Comparison of ENCODE assay signal across 8 cellular contexts in the genomic region with DNA sequence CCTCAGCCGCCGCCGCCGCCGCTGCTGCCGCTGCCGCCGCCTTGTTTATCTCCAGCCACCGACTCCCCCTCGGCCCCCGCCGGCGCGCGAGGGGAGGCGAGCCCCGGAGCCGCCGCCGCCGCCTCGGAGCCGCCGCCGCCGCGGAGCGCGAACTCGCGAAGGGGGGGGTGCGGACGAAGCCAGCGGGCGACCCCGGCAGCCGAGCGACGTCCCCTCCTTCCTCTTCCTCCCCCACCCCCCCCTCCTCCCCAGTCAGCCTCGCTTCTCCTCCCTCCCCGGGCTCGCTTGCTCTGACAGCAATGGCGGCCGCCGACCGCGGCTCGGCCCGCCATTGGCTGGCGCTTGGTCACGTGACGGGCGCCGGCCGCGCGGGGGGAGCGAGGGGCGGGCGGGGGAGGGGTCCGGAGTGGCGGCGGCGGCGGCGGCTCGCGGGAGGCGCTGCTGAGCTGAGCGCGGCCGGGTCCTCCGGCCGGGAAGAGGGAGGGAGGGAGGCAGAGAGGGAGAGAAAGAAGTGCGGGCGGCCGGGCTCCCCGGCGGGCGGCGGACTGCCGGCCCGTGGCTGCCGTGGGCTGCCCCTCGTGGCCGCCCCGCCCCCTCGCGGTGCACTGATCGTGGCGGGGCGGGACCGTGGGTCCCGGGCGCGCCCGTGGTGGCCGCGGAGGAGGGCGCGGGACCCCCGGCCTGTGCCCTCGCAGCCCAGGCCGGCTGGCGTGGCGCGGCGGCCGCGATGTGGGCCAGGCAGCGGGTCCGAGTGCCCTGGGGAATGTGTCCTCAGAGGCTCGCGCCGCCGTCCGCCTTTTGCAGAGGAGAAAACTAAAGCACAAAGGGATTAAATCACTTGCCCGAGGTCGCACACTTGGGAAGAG. TPM values are rescaled to one million over a fixed set of nuclear protein-coding genes. Genes with fewer than 3 reads are reported as not detected.
DNase-seq lines count a peak whose midpoint lies in the region; ATAC-seq and TF ChIP-seq lines count a peak whose summit lies in the region.

A gene (minus strand): TSS at position 301 of the 866 bp plus-strand sequence. CDS start 562 bp downstream, outside the sequence.

- H3K27me3 Mint-ChIP-seq in H9 (ENCODE audit: low read depth) = peaks cover 1% of the 10 kb centered on the region; the same call in 1 of the 2 replicates

- no peak within 1 kb of the TSS for H2BK5ac ChIP-seq in H9 (ENCODE audit: insufficient read length, low read length)

- DNase-seq in G401 (ENCODE audit: low spot score) (peak; percentile 85), H9 (peak; percentile 94), MG63 (peak; percentile 81), germinal center (ENCODE audit: low spot score) (peak; percentile 98), occipital lobe (lab: John Stamatoyannopoulos, UW) (peak; percentile 89), superior temporal gyrus (ENCODE audit: extremely low spot score) (peak; percentile 82)
- peak; percentile 87 for DNase-seq in activated naive CD4-positive, alpha-beta T cell treated with anti-CD3 and anti-CD28 coated beads, Interleukin-2, amount 50 U/mL, for 16 hours

- no peaks in the 10 kb centered on the region for H3K79me1 ChIP-seq in H9 (ENCODE audit: insufficient read depth, low read depth, low read length, poor library complexity, severe bottlenecking)

- no peak within 1 kb of the TSS for H2AFZ ChIP-seq in H9 (ENCODE audit: low read length)

- H3K23me2 ChIP-seq in H9 (ENCODE audit: insufficient read length, low read depth, low read length, poor library complexity, severe bottlenecking) = peaks cover 13% of the 10 kb centered on the region

- H4K5ac ChIP-seq in H9 (ENCODE audit: insufficient read length, low read depth, low read length) = no peak within 1 kb of the TSS

- H3K36me3 Mint-ChIP-seq in H9 (ENCODE audit: insufficient read depth in 1 of 3, low read depth in 3 of 3) = no peaks in the 10 kb centered on the region

- peak within 1 kb of the TSS; percentile 67 to 100 (median 92) for H3K27ac Mint-ChIP-seq in H9

- in situ Hi-C loops in G401 (cut with HindIII; ENCODE audit: low sequenced_read_pairs) = no loop called here

- H2BK20ac ChIP-seq in H9 (ENCODE audit: low read depth, low read length, poor library complexity, severe bottlenecking) = no peak within 1 kb of the TSS

- WGBS in H9 (ENCODE audit: extremely low coverage, insufficient read length, low lambda C conversion rate) = no CpG with 5 or more reads among the region's 119 CpGs

- no peaks in the 10 kb centered on the region for H3K27me3 ChIP-seq in H9 (ENCODE audit: insufficient read depth, low read length)
- H3K27me3 ChIP-seq in MG63 = no peaks in the 10 kb centered on the region

- no peak within 1 kb of the TSS for H3K27ac ChIP-seq in H9 (ENCODE audit: insufficient read length, low read depth, low read length)

- H3T11ph ChIP-seq in H9 (ENCODE audit: low read length) = no peak within 1 kb of the TSS

- H3K14ac ChIP-seq in H9 (ENCODE audit: insufficient read depth, low read length) = peak within 1 kb of the TSS; percentile 77; the same call in 1 of the 2 replicates

- H3K4me3 Mint-ChIP-seq in H9 = peak within 1 kb of the TSS; percentile 95 to 100

- peak; percentile 77 for ATAC-seq in SK-N-SH treated with all-trans-retinoic acid at 6 μM for 48 hours

- no peak within 1 kb of the TSS for H2BK120ac ChIP-seq in H9 (ENCODE audit: low read depth, low read length, poor library complexity, severe bottlenecking)

- H4K20me1 ChIP-seq in H9 (ENCODE audit: control insufficient read depth, insufficient read depth, insufficient read length) = no peaks in the 10 kb centered on the region

- peaks cover 12% of the 10 kb centered on the region; the same call in 1 of the 2 replicates for H3K79me2 ChIP-seq in H9 (ENCODE audit: insufficient read depth, low read length)

- H3K9me3 Mint-ChIP-seq in H9 = no peaks in the 10 kb centered on the region; a peak in 3 of 5 replicates

- H2AK5ac ChIP-seq in H9 (ENCODE audit: insufficient read length, low read length) = no peak within 1 kb of the TSS

- H2BK12ac ChIP-seq in H9 (ENCODE audit: insufficient read length, low read depth, low read length) = no peak within 1 kb of the TSS

- H3K4me2 ChIP-seq in H9 (ENCODE audit: insufficient read depth, insufficient read length, low read length) = peak within 1 kb of the TSS; percentile 88

- H3K4me1 Mint-ChIP-seq in H9 = peaks cover 54 to 61% of the 10 kb centered on the region in 2 experiments

- no peak within 1 kb of the TSS for H3K23ac ChIP-seq in H9 (ENCODE audit: insufficient read length, low read depth, low read length)

- no peak within 1 kb of the TSS for H3K4ac ChIP-seq in H9 (ENCODE audit: low read depth, low read length)

- peak within 1 kb of the TSS; percentile 79 for H3K4me3 ChIP-seq in MG63

- peak within 1 kb of the TSS; percentile 64 for H3K18ac ChIP-seq in H9 (ENCODE audit: insufficient read length, low read depth, low read length)

- peak; percentile 34; the same call in 2 of the 3 replicates for TF ChIP-seq CTCF in H9 (conservative IDR thresholded peaks at IDR 0.05)

- no peaks in the 10 kb centered on the region for H3K9me3 ChIP-seq in H9 (ENCODE audit: control insufficient read depth, low read depth, low read length)
- H3K9me3 ChIP-seq in MG63 = no peaks in the 10 kb centered on the region

- no peak within 1 kb of the TSS for H4K8ac ChIP-seq in H9 (replicated peaks; ENCODE audit: insufficient read length, low read depth, low read length)

- peaks cover 2% of the 10 kb centered on the region; the same call in 1 of the 2 replicates for H3K4me1 ChIP-seq in H9 (ENCODE audit: insufficient read depth, low read length)

- no peak within 1 kb of the TSS for H4K91ac ChIP-seq in H9 (ENCODE audit: insufficient read length, low read depth, low read length)

- H3K56ac ChIP-seq in H9 (ENCODE audit: insufficient read length, low read depth, low read length) = no peak within 1 kb of the TSS

- no peaks in the 10 kb centered on the region for H3K36me3 ChIP-seq in MG63

- H3K9ac ChIP-seq in H9 (ENCODE audit: extremely low read depth, insufficient read length, low read length) = peak within 1 kb of the TSS; percentile 82

- H2BK15ac ChIP-seq in H9 (ENCODE audit: low read depth, low read length) = no peak within 1 kb of the TSS

TF ChIP-seq in SK-N-SH treated with all-trans-retinoic acid at 6 μM for 48 hours, 23 proteins besides CTCF, POLR2A, EP300 and RAD21:
- TF ChIP-seq, protein P1, sequence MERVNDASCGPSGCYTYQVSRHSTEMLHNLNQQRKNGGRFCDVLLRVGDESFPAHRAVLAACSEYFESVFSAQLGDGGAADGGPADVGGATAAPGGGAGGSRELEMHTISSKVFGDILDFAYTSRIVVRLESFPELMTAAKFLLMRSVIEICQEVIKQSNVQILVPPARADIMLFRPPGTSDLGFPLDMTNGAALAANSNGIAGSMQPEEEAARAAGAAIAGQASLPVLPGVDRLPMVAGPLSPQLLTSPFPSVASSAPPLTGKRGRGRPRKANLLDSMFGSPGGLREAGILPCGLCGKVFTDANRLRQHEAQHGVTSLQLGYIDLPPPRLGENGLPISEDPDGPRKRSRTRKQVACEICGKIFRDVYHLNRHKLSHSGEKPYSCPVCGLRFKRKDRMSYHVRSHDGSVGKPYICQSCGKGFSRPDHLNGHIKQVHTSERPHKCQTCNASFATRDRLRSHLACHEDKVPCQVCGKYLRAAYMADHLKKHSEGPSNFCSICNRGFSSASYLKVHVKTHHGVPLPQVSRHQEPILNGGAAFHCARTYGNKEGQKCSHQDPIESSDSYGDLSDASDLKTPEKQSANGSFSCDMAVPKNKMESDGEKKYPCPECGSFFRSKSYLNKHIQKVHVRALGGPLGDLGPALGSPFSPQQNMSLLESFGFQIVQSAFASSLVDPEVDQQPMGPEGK (CRISPR knock-in tag; IDR thresholded peaks at IDR 0.05; ENCODE audit: borderline replicate concordance) = no peak
- TF ChIP-seq CSDC2 (CRISPR knock-in tag; IDR thresholded peaks at IDR 0.05) = 0 out of 2 replicates have a peak, but pooled peaks have one; percentile 29
- no peak for TF ChIP-seq TCF4 (CRISPR knock-in tag; IDR thresholded peaks at IDR 0.05; ENCODE audit: borderline replicate concordance)

RNA-seq across cellular contexts. Expression of the gene that starts here (rescaled TPM):
- total RNA-seq in G401 (2014; rRNA removed; shearing (Covaris generic)) = 40.7 and 62.6 TPM in 2 replicates
- total RNA-seq in H9 (2021) (51.3 and 52.4 TPM in 2 replicates), occipital lobe (389 TPM)
- total RNA-seq in MG63 (2014; rRNA removed; shearing (Covaris generic); ENCODE audit: low replicate concordance) = 11.9 and 16.1 TPM in 2 replicates
